Comparison of ENCODE assay signal across 29 cellular contexts in the genomic region with DNA sequence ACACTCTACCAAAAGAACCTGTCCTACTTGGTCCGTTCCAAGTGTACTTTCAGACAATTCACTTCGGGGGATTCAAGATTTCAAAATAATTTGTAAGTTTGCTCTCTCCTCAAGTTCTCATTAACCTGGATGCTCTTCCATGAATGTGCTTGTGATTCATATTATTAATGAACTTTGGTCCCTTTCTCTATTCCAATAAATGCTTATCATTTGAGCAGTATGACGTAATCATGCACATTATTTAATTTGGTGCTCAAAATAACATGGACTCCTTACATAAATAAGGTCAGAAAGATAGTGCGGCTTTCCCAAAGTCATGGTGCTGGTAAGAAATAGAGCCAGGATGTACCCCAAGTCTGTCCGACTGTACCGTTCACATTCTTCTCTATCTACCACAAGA.
"Had no signal": no experiment of that assay in that cellular context is flagged by ENCODE, and none has a peak within 500 bp of the region (broad histone marks: within the 10 kb centered on the region; RNA-seq: fewer than 3 reads in every experiment).

No MANE protein-coding gene starts in this region.

- H3K4me1 Mint-ChIP-seq: stimulated activated memory B cell treated with anti-CD40 and anti-IgM and Interleukin-4, amounts not matched to agents 10 μg/mL and 1 μg/mL and 100 μg/mL, for 72 hours had no signal

- H3K9me3 Mint-ChIP-seq: effector memory CD8-positive, alpha-beta T cell; naive thymus-derived CD4-positive, alpha-beta T cell; stimulated activated memory B cell treated with anti-CD40 and anti-IgM and Interleukin-4, amounts not matched to agents 10 μg/mL and 1 μg/mL and 100 μg/mL, for 72 hours had no signal

- H3K27me3 ChIP-seq: esophagus squamous epithelium, heart right ventricle, sigmoid colon, testis, upper lobe of left lung had no signal

- H3K4me3 ChIP-seq: esophagus squamous epithelium, heart right ventricle, left lung, prostate gland, sigmoid colon, spleen, testis, tibial artery, upper lobe of left lung had no signal

- H3K36me3 Mint-ChIP-seq: stimulated activated memory B cell treated with anti-CD40 and anti-IgM and Interleukin-4, amounts not matched to agents 10 μg/mL and 1 μg/mL and 100 μg/mL, for 72 hours had no signal

- H3K9me3 ChIP-seq: esophagus squamous epithelium, heart right ventricle, left lung, prostate gland, sigmoid colon, spleen, testis, tibial artery, upper lobe of left lung had no signal

- H3K4me3 Mint-ChIP-seq: effector memory CD8-positive, alpha-beta T cell; nephron; stimulated activated memory B cell treated with anti-CD40 and anti-IgM and Interleukin-4, amounts not matched to agents 10 μg/mL and 1 μg/mL and 100 μg/mL, for 72 hours had no signal

- H3K27ac Mint-ChIP-seq: effector memory CD8-positive, alpha-beta T cell; nephron; stimulated activated memory B cell treated with anti-CD40 and anti-IgM and Interleukin-4, amounts not matched to agents 10 μg/mL and 1 μg/mL and 100 μg/mL, for 72 hours had no signal

- H3K4me1 ChIP-seq: left lung, prostate gland, spleen, testis, tibial artery, upper lobe of left lung had no signal

- DNase-seq: cortex of kidney; effector memory CD8-positive, alpha-beta T cell; erythroblast; esophagus squamous epithelium; foreskin melanocyte; glutamatergic neuron; hippocampal formation; left cardiac atrium; left lung; mesendoderm; midbrain; nucleus accumbens; right cardiac atrium; sigmoid colon; spleen; stimulated activated CD4-positive, alpha-beta T cell treated with anti-CD3 and anti-CD28 coated beads, Interleukin-4, amount 100 ng/mL, for 4 hours; stimulated activated naive CD8-positive, alpha-beta T cell treated with anti-CD3 and anti-CD28 coated beads, Interleukin-15, Interleukin-2, amounts not matched to agents 100 U/mL and 50 U/mL, for 24 hours; substantia nigra; testis; tibial artery; upper lobe of left lung had no signal

- H3K27ac ChIP-seq: esophagus squamous epithelium, left lung, prostate gland, sigmoid colon, spleen, testis, tibial artery, upper lobe of left lung had no signal

- H3K36me3 ChIP-seq: esophagus squamous epithelium, heart right ventricle, left lung, prostate gland, sigmoid colon, spleen, tibial artery, upper lobe of left lung had no signal

- FAIRE-seq: endometrium, islet of Langerhans, urothelium cell line had no signal

- ATAC-seq: effector memory CD8-positive, alpha-beta T cell; left lung; stimulated activated memory B cell treated with anti-CD40 and anti-IgM and Interleukin-4, amounts not matched to agents 10 μg/mL and 1 μg/mL and 100 μg/mL, for 72 hours; stimulated activated naive CD8-positive, alpha-beta T cell treated with anti-CD3 and anti-CD28 coated beads, Interleukin-15, Interleukin-2, amounts not matched to agents 100 U/mL and 50 U/mL, for 24 hours had no signal
